Comparison of ENCODE assay signal across 9 cellular contexts in genomic region chr2:32825291-32825712, GRCh38.
DNase-seq lines count a peak whose midpoint lies in the region; ATAC-seq and TF ChIP-seq lines count a peak whose summit lies in the region.
"Had no signal": no experiment of that assay in that cellular context is flagged by ENCODE, and none has a peak within 500 bp of the region (broad histone marks: within the 10 kb centered on the region; RNA-seq: fewer than 3 reads in every experiment).

No MANE protein-coding gene starts in this region.

- no peak for TF ChIP-seq POLR2A in erythroblast (IDR thresholded peaks at IDR 0.05; ENCODE audit: low read length)

- DNase-seq in COR-L47 (lab: John Stamatoyannopoulos, UW) = peak; percentile 1
- peak; percentile 49 for DNase-seq in NCI-H2227 (lab: John Stamatoyannopoulos, UW; ENCODE audit: unreplicated experiment)
- DNase-seq in erythroblast (lab: John Stamatoyannopoulos, UW) = peak; percentile 46 to 52
- peak; percentile 67 for DNase-seq in medulla oblongata (ENCODE audit: extremely low spot score)
- no peak for DNase-seq in germinal center (ENCODE audit: low spot score)
- DNase-seq: CD4-positive, CD25-positive, alpha-beta regulatory T cell had no signal

- ATAC-seq in HG03457 (IDR thresholded peaks at IDR 0.05; ENCODE audit: unreplicated experiment) (no peak), HG03432 (IDR thresholded peaks at IDR 0.05; ENCODE audit: unreplicated experiment) (no peak), HG02884 (IDR thresholded peaks at IDR 0.05; ENCODE audit: unreplicated experiment) (no peak)
